Comparison of ENCODE assay signal across 16 cellular contexts in genomic region chr7:149021725-149022062, GRCh38. TPM values are rescaled to one million over a fixed set of nuclear protein-coding genes. Genes with fewer than 3 reads are reported as not detected.
DNase-seq lines count a peak whose midpoint lies in the region; ATAC-seq, FAIRE-seq and TF ChIP-seq lines count a peak whose summit lies in the region.
"Had no signal": no experiment of that assay in that cellular context is flagged by ENCODE, and none has a peak within 500 bp of the region (broad histone marks: within the 10 kb centered on the region; RNA-seq: fewer than 3 reads in every experiment).

No MANE protein-coding gene starts in this region.

- H3K4me3 ChIP-seq in GM23338 (no peak overlapping the region), uterus (no peak overlapping the region)
- no peak overlapping the region for H3K4me3 ChIP-seq in naive thymus-derived CD4-positive, alpha-beta T cell (ENCODE audit: low read length)
- H3K4me3 ChIP-seq: MG63, psoas muscle, suprapubic skin had no signal

- H4K20me1 ChIP-seq in GM23338 (replicated peaks; ENCODE audit: insufficient read depth): peaks cover 26% of the 10 kb centered on the region

- H3K9me3 ChIP-seq in naive thymus-derived CD4-positive, alpha-beta T cell (ENCODE audit: control insufficient read depth in 2 of 3, low read length in 3 of 3): no peaks in the 10 kb centered on the region
- no peaks in the 10 kb centered on the region for H3K9me3 ChIP-seq in uterus
- H3K9me3 ChIP-seq: MG63, psoas muscle, suprapubic skin had no signal

- H3K4me1 ChIP-seq in GM23338 (ENCODE audit: insufficient read depth) (peaks cover 32% of the 10 kb centered on the region), uterus (no peaks in the 10 kb centered on the region)
- H3K4me1 ChIP-seq in naive thymus-derived CD4-positive, alpha-beta T cell (ENCODE audit: control insufficient read depth in 2 of 2, insufficient read depth in 2 of 2, low read length in 2 of 2): peaks cover 13% of the 10 kb centered on the region in 2 donors

- CTCF ChIA-PET in naive thymus-derived CD4-positive, alpha-beta T cell (lab: Charles Lee): interaction anchor here (0.6 to 1.4 kb wide), 2 partner anchors 16 to 63 kb away, joined by 3 to 4 read pairs; no protein-coding TSS in a partner anchor

- peak overlapping the region; percentile 72 for H3K27ac ChIP-seq in GM23338 (ENCODE audit: low read depth)
- no peak overlapping the region for H3K27ac ChIP-seq in naive thymus-derived CD4-positive, alpha-beta T cell (ENCODE audit: low read depth, low read length)
- no peak overlapping the region for H3K27ac ChIP-seq in uterus
- H3K27ac ChIP-seq: psoas muscle, suprapubic skin had no signal

- H3K36me3 Mint-ChIP-seq in GM23338 (ENCODE audit: low read depth): peaks cover 57% of the 10 kb centered on the region
- H3K36me3 Mint-ChIP-seq in activated T-helper 17 cell treated with anti-CD3 and anti-CD28 coated beads, Interleukin-2, amount 50 U/mL, for 72 hours (ENCODE audit: low read depth): peaks cover 89% of the 10 kb centered on the region
- peaks cover 0 to 36% (median 7%) of the 10 kb centered on the region in 5 donors for H3K36me3 Mint-ChIP-seq in naive thymus-derived CD4-positive, alpha-beta T cell
- peaks cover 38% of the 10 kb centered on the region for H3K36me3 Mint-ChIP-seq in type B pancreatic cell

- no peak overlapping the region for H2AFZ ChIP-seq in GM23338

- TF ChIP-seq POLR2A in GM12892 (IDR thresholded peaks at IDR 0.05; ENCODE audit: low read depth, low read length) (no peak), uterus (IDR thresholded peaks at IDR 0.05) (no peak)

- H3K4me3 Mint-ChIP-seq in GM23338 (no peak overlapping the region; the same call in 2 of the 3 replicates), type B pancreatic cell (no peak overlapping the region)
- H3K4me3 Mint-ChIP-seq in activated T-helper 17 cell treated with anti-CD3 and anti-CD28 coated beads, Interleukin-2, amount 50 U/mL, for 72 hours: no peak overlapping the region
- peak overlapping the region in 1 of 10 donors; percentile 4 for H3K4me3 Mint-ChIP-seq in naive thymus-derived CD4-positive, alpha-beta T cell
- H3K4me3 Mint-ChIP-seq: T-cell had no signal

- ATAC-seq in GM23338: peak; percentile 55
- ATAC-seq in activated T-helper 17 cell treated with anti-CD3 and anti-CD28 coated beads, Interleukin-2, amount 50 U/mL, for 72 hours (replicated peaks): peak; percentile 19
- ATAC-seq in naive thymus-derived CD4-positive, alpha-beta T cell: no peak
- ATAC-seq: left colon, psoas muscle, T-cell had no signal

- peak overlapping the region; percentile 88; the same call in 1 of the 2 replicates for H3K27ac Mint-ChIP-seq in GM23338
- peak overlapping the region; percentile 83 for H3K27ac Mint-ChIP-seq in activated T-helper 17 cell treated with anti-CD3 and anti-CD28 coated beads, Interleukin-2, amount 50 U/mL, for 72 hours
- peak overlapping the region in 6 of 9 donors; percentile 14 to 80 (median 26) for H3K27ac Mint-ChIP-seq in naive thymus-derived CD4-positive, alpha-beta T cell
- no peak overlapping the region for H3K27ac Mint-ChIP-seq in type B pancreatic cell

- H3F3A ChIP-seq in GM23338 (replicated peaks; ENCODE audit: low read depth): peaks cover 25% of the 10 kb centered on the region

- intact Hi-C loops in naive thymus-derived CD4-positive, alpha-beta T cell (cut with micrococcal nuclease): loop anchor here in 1 of 2 donors (10.0 kb wide), 1 partner anchor 693 kb away; a partner anchor contains a TSS
- intact Hi-C loops in uterus (cut with DNase I; ENCODE audit: low total_unique reads): no loop called here

- TF ChIP-seq CTCF in GM23338 (conservative IDR thresholded peaks at IDR 0.05; ENCODE audit: low read depth in 2 of 2) (no peak), uterus (IDR thresholded peaks at IDR 0.05) (no peak), type B pancreatic cell (conservative IDR thresholded peaks at IDR 0.05) (no peak)

- H3K36me3 ChIP-seq in GM23338 (ENCODE audit: insufficient read depth) (peaks cover 19% of the 10 kb centered on the region; the same call in 1 of the 2 replicates), uterus (no peaks in the 10 kb centered on the region)
- peaks cover 0 to 34% (median 0%) of the 10 kb centered on the region in 3 experiments for H3K36me3 ChIP-seq in naive thymus-derived CD4-positive, alpha-beta T cell (ENCODE audit: control insufficient read depth in 2 of 3, insufficient read depth in 3 of 3, low read length in 3 of 3)

- no peak overlapping the region for H3K4me2 ChIP-seq in GM23338

- peak; percentile 33 for FAIRE-seq in GM12892 (lab: Jason Lieb, UNC)

- no peaks in the 10 kb centered on the region for H3K27me3 ChIP-seq in GM23338 (ENCODE audit: insufficient read depth)
- H3K27me3 ChIP-seq in naive thymus-derived CD4-positive, alpha-beta T cell (ENCODE audit: control insufficient read depth in 2 of 2, insufficient read depth in 2 of 2, low read length in 2 of 2): no peaks in the 10 kb centered on the region
- H3K27me3 ChIP-seq in uterus: no peaks in the 10 kb centered on the region
- H3K27me3 ChIP-seq: MG63, suprapubic skin had no signal

- DNase-seq in GM12892 (ENCODE audit: insufficient read length) (no peak), GM23338 (ENCODE audit: low spot score) (no peak), SIG-M5 (lab: John Stamatoyannopoulos, UW) (no peak), uterus (no peak), DMS53 treated with DMSO at 0.1 percent for 48 hours (lab: John Stamatoyannopoulos, UW; ENCODE audit: unreplicated experiment) (no peak), type B pancreatic cell (ENCODE audit: extremely low spot score, unreplicated experiment) (no peak)
- no peak for DNase-seq in naive thymus-derived CD4-positive, alpha-beta T cell
- DNase-seq: CD4-positive, CD25-positive, alpha-beta regulatory T cell; hippocampal formation; left colon; MG63; NCI-H2081 treated with DMSO at 0.1 percent for 48 hours; psoas muscle; T-cell had no signal

- H3K27me3 Mint-ChIP-seq in GM23338 (ENCODE audit: insufficient read depth, low read depth, poor library complexity): peaks cover 8% of the 10 kb centered on the region
- no peaks in the 10 kb centered on the region for H3K27me3 Mint-ChIP-seq in activated T-helper 17 cell treated with anti-CD3 and anti-CD28 coated beads, Interleukin-2, amount 50 U/mL, for 72 hours
- H3K27me3 Mint-ChIP-seq in naive thymus-derived CD4-positive, alpha-beta T cell: no peaks in the 10 kb centered on the region
- H3K27me3 Mint-ChIP-seq in type B pancreatic cell: no peaks in the 10 kb centered on the region
- H3K27me3 Mint-ChIP-seq: CD4-positive, CD25-positive, alpha-beta regulatory T cell; T-cell had no signal

- H3K9me2 ChIP-seq in GM23338 (ENCODE audit: insufficient read depth): no peaks in the 10 kb centered on the region

- H3K4me1 Mint-ChIP-seq in GM23338 (peaks cover 42% of the 10 kb centered on the region), type B pancreatic cell (ENCODE audit: unreplicated experiment) (peaks cover 35% of the 10 kb centered on the region)
- H3K4me1 Mint-ChIP-seq in activated T-helper 17 cell treated with anti-CD3 and anti-CD28 coated beads, Interleukin-2, amount 50 U/mL, for 72 hours: peaks cover 18% of the 10 kb centered on the region
- H3K4me1 Mint-ChIP-seq in naive thymus-derived CD4-positive, alpha-beta T cell: peaks cover 29 to 50% (median 45%) of the 10 kb centered on the region in 7 donors

- H3K79me2 ChIP-seq in GM23338 (replicated peaks; ENCODE audit: insufficient read depth): peaks cover 77% of the 10 kb centered on the region

- POLR2A ChIA-PET in naive thymus-derived CD4-positive, alpha-beta T cell (lab: Charles Lee): no interaction called here

- H3K9me3 Mint-ChIP-seq in GM23338 (no peaks in the 10 kb centered on the region), type B pancreatic cell (no peaks in the 10 kb centered on the region)
- H3K9me3 Mint-ChIP-seq in activated T-helper 17 cell treated with anti-CD3 and anti-CD28 coated beads, Interleukin-2, amount 50 U/mL, for 72 hours: no peaks in the 10 kb centered on the region
- H3K9me3 Mint-ChIP-seq in naive thymus-derived CD4-positive, alpha-beta T cell: no peaks in the 10 kb centered on the region
- H3K9me3 Mint-ChIP-seq: T-cell had no signal

TF ChIP-seq in GM23338, 12 proteins besides CTCF, POLR2A, EP300 and RAD21 (continues in another document):
- TF ChIP-seq JUNB (IDR thresholded peaks at IDR 0.05; ENCODE audit: unreplicated experiment) (no peak), ZNF331 (CRISPR knock-in tag; IDR thresholded peaks at IDR 0.05; ENCODE audit: low read depth) (no peak), ETS1 (IDR thresholded peaks at IDR 0.05) (no peak), CREB1 (CRISPR knock-in tag; IDR thresholded peaks at IDR 0.05; ENCODE audit: low read depth) (no peak), STAT1 (IDR thresholded peaks at IDR 0.05; ENCODE audit: unreplicated experiment) (no peak), NANOG (IDR thresholded peaks at IDR 0.05; ENCODE audit: borderline replicate concordance) (no peak), ZNF114 (CRISPR knock-in tag; IDR thresholded peaks at IDR 0.05) (no peak), EZH2phosphoT487 (IDR thresholded peaks at IDR 0.05; ENCODE audit: unreplicated experiment) (no peak)

RNA-seq across cellular contexts. Expression of gene PDIA4, which starts 6.6 kb away (rescaled TPM):
- polyA plus RNA-seq in GM12892 (2012; ENCODE audit: missing spikeins): 73.4 TPM
- 326 and 332 TPM in 2 replicates for total RNA-seq in GM23338 (2014; rRNA removed; shearing (Covaris generic))
- polyA plus RNA-seq in GM23338 (2016; fragmentation: Nextera tagmentation; extraction: Ambion mirVana): 194 and 196 TPM in 2 replicates
- 10 to 100 TPM; 54.2 to 95.7 TPM for total RNA-seq in activated T-helper 17 cell treated with anti-CD3 and anti-CD28 coated beads, Interleukin-2, amount 50 U/mL, for 72 hours
- total RNA-seq in naive thymus-derived CD4-positive, alpha-beta T cell: 100 to 1,000 TPM in 1 of 5 experiments, 10 to 100 TPM in 4; 38.2 to 157 (median 73.7) TPM
- 100 to 1,000 TPM in 1 of 2 donors, 10 to 100 TPM in 1; 83.2 to 112 TPM for polyA plus RNA-seq in naive thymus-derived CD4-positive, alpha-beta T cell
- total RNA-seq in uterus (100 to 1,000 TPM in 1 of 4 donors, 10 to 100 TPM in 3; 34.6 to 169 (median 68.7) TPM), type B pancreatic cell (ENCODE audit: low replicate concordance) (198 and 209 TPM in 2 replicates)
